ENCODE assay signal across 17 cellular contexts in genomic region chr22:25061134-25061533, GRCh38.
DNase-seq lines count a peak whose midpoint lies in the region; ATAC-seq and TF ChIP-seq lines count a peak whose summit lies in the region.
"Had no signal": no experiment of that assay in that cellular context is flagged by ENCODE, and none has a peak within 500 bp of the region (broad histone marks: within the 10 kb centered on the region; RNA-seq: fewer than 3 reads in every experiment).

No MANE protein-coding gene starts in this region.

- ATAC-seq in effector memory CD8-positive, alpha-beta T cell (replicated peaks) = no peak
- no peak for ATAC-seq in thoracic aorta (ENCODE audit: insufficient number of reproducible peaks, low FRiP score, low read depth)
- ATAC-seq: lower lobe of right lung had no signal

- POLR2A ChIA-PET in activated CD4-positive, alpha-beta memory T cell treated with anti-CD3 and anti-CD28 coated beads for 36 hours (lab: Charles Lee) = interaction anchor here (1.3 kb wide), 1 partner anchor 52 kb away, joined by 3 read pairs; no protein-coding TSS in a partner anchor

- no peaks in the 10 kb centered on the region for H3K36me3 ChIP-seq in thoracic aorta
- peaks cover 0 to 5% (median 4%) of the 10 kb centered on the region in 4 donors for H3K36me3 ChIP-seq in stomach
- H3K36me3 ChIP-seq: lower lobe of right lung, prostate gland, vagina had no signal

- CTCF ChIA-PET in activated naive CD4-positive, alpha-beta T cell treated with anti-CD3 and anti-CD28 coated beads for 36 hours (lab: Charles Lee) = interaction anchor here (1.1 to 2.7 kb wide), 9 partner anchors 8 to 140 kb away, joined by 3 to 12 read pairs (median 5); no protein-coding TSS in a partner anchor
- CTCF ChIA-PET in activated CD4-positive, alpha-beta memory T cell treated with anti-CD3 and anti-CD28 coated beads for 36 hours (lab: Charles Lee) = interaction anchor here (0.6 to 5.9 kb wide), 12 partner anchors 8 to 259 kb away, joined by 3 to 48 read pairs (median 10); partner anchors contain the start of gene KIAA1671

- H3K4me3 Mint-ChIP-seq in activated naive CD4-positive, alpha-beta T cell treated with anti-CD3 and anti-CD28 coated beads for 36 hours = peak overlapping the region; percentile 41
- no peak overlapping the region for H3K4me3 Mint-ChIP-seq in activated CD4-positive, alpha-beta memory T cell treated with anti-CD3 and anti-CD28 coated beads for 36 hours
- H3K4me3 Mint-ChIP-seq in effector memory CD8-positive, alpha-beta T cell = peak overlapping the region in 1 of 2 donors; percentile 83
- H3K4me3 Mint-ChIP-seq: naive B cell; stimulated activated memory B cell treated with anti-CD40 and anti-IgM and Interleukin-4, amounts not matched to agents 10 μg/mL and 1 μg/mL and 100 μg/mL, for 72 hours had no signal

- intact Hi-C loops in activated naive CD4-positive, alpha-beta T cell treated with anti-CD3 and anti-CD28 coated beads for 36 hours (cut with micrococcal nuclease) = loop anchor here (10.0 kb wide), 3 partner anchors 504 to 786 kb away; partner anchors contain the start of genes GRK3 and SPECC1L
- intact Hi-C loops in activated CD4-positive, alpha-beta memory T cell treated with anti-CD3 and anti-CD28 coated beads for 36 hours (cut with micrococcal nuclease) = loop anchor here (5.0 kb wide), 2 partner anchors 111 to 676 kb away; no protein-coding TSS in a partner anchor
- intact Hi-C loops in stomach (cut with DNase I; ENCODE audit: low total_unique reads) = no loop called here

- no peaks in the 10 kb centered on the region for H3K27me3 Mint-ChIP-seq in activated naive CD4-positive, alpha-beta T cell treated with anti-CD3 and anti-CD28 coated beads for 36 hours (ENCODE audit: low read depth)
- peaks cover 3% of the 10 kb centered on the region for H3K27me3 Mint-ChIP-seq in activated CD4-positive, alpha-beta memory T cell treated with anti-CD3 and anti-CD28 coated beads for 36 hours
- H3K27me3 Mint-ChIP-seq in effector memory CD8-positive, alpha-beta T cell = no peaks in the 10 kb centered on the region

- H3K4me1 Mint-ChIP-seq in activated naive CD4-positive, alpha-beta T cell treated with anti-CD3 and anti-CD28 coated beads for 36 hours (ENCODE audit: low read depth) = peaks cover 69% of the 10 kb centered on the region
- H3K4me1 Mint-ChIP-seq in activated CD4-positive, alpha-beta memory T cell treated with anti-CD3 and anti-CD28 coated beads for 36 hours (ENCODE audit: low read depth) = peaks cover 50% of the 10 kb centered on the region
- peaks cover 35 to 47% of the 10 kb centered on the region in 2 donors for H3K4me1 Mint-ChIP-seq in effector memory CD8-positive, alpha-beta T cell (ENCODE audit: low read depth in 2 of 2)
- H3K4me1 Mint-ChIP-seq: stimulated activated memory B cell treated with anti-CD40 and anti-IgM and Interleukin-4, amounts not matched to agents 10 μg/mL and 1 μg/mL and 100 μg/mL, for 72 hours had no signal

- no peaks in the 10 kb centered on the region for H3K9me3 ChIP-seq in thoracic aorta
- H3K9me3 ChIP-seq in stomach = no peaks in the 10 kb centered on the region
- H3K9me3 ChIP-seq: lower lobe of right lung, prostate gland, vagina had no signal

- H3K9me3 Mint-ChIP-seq in activated naive CD4-positive, alpha-beta T cell treated with anti-CD3 and anti-CD28 coated beads for 36 hours = no peaks in the 10 kb centered on the region
- H3K9me3 Mint-ChIP-seq in activated CD4-positive, alpha-beta memory T cell treated with anti-CD3 and anti-CD28 coated beads for 36 hours = no peaks in the 10 kb centered on the region
- H3K9me3 Mint-ChIP-seq in effector memory CD8-positive, alpha-beta T cell = no peaks in the 10 kb centered on the region
- H3K9me3 Mint-ChIP-seq: stimulated activated memory B cell treated with anti-CD40 and anti-IgM and Interleukin-4, amounts not matched to agents 10 μg/mL and 1 μg/mL and 100 μg/mL, for 72 hours had no signal

- no peak for TF ChIP-seq POLR2A in stomach (IDR thresholded peaks at IDR 0.05)

- no peaks in the 10 kb centered on the region for H3K36me3 Mint-ChIP-seq in activated naive CD4-positive, alpha-beta T cell treated with anti-CD3 and anti-CD28 coated beads for 36 hours (ENCODE audit: low read depth)
- no peaks in the 10 kb centered on the region for H3K36me3 Mint-ChIP-seq in activated CD4-positive, alpha-beta memory T cell treated with anti-CD3 and anti-CD28 coated beads for 36 hours
- H3K36me3 Mint-ChIP-seq in effector memory CD8-positive, alpha-beta T cell (ENCODE audit: insufficient read depth) = no peaks in the 10 kb centered on the region
- H3K36me3 Mint-ChIP-seq: naive B cell; stimulated activated memory B cell treated with anti-CD40 and anti-IgM and Interleukin-4, amounts not matched to agents 10 μg/mL and 1 μg/mL and 100 μg/mL, for 72 hours had no signal

- no peak for TF ChIP-seq CTCF in thoracic aorta (IDR thresholded peaks at IDR 0.05)
- TF ChIP-seq CTCF in stomach (IDR thresholded peaks at IDR 0.05) = no peak

- H3K27ac ChIP-seq in thoracic aorta (peak overlapping the region; percentile 28 to 36), stomach (no peak overlapping the region)
- H3K27ac ChIP-seq: lower lobe of right lung, prostate gland, vagina had no signal

- no peak for DNase-seq in activated naive CD4-positive, alpha-beta T cell treated with anti-CD3 and anti-CD28 coated beads for 36 hours
- DNase-seq in activated naive CD4-positive, alpha-beta T cell treated with Interleukin-2 at 50 U/mL for 16 hours = no peak
- DNase-seq in activated CD4-positive, alpha-beta memory T cell treated with anti-CD3 and anti-CD28 coated beads for 36 hours = no peak
- DNase-seq in effector memory CD8-positive, alpha-beta T cell = no peak
- DNase-seq in thoracic aorta (ENCODE audit: low spot score) (no peak), germinal center (ENCODE audit: low spot score) (no peak), islet precursor cell (no peak), stomach (no peak)
- DNase-seq: GOT3, lower lobe of right lung, naive B cell, NCI-H1436, Right ventricle myocardium superior had no signal

- TF ChIP-seq EP300 in stomach (IDR thresholded peaks at IDR 0.05) = no peak

- H3K4me1 ChIP-seq in thoracic aorta (ENCODE audit: control insufficient read depth in 1 of 2, low read depth in 2 of 2) (peaks cover 0 to 34% of the 10 kb centered on the region in 2 donors), stomach (peaks cover 0 to 4% (median 0%) of the 10 kb centered on the region in 4 donors)
- H3K4me1 ChIP-seq: lower lobe of right lung, prostate gland had no signal

- peak overlapping the region; percentile 17 for H3K4me3 ChIP-seq in thoracic aorta
- no peak overlapping the region for H3K4me3 ChIP-seq in stomach
- H3K4me3 ChIP-seq: coronary artery, lower lobe of right lung, prostate gland, vagina had no signal

- peak overlapping the region; percentile 88 for H3K27ac Mint-ChIP-seq in activated naive CD4-positive, alpha-beta T cell treated with anti-CD3 and anti-CD28 coated beads for 36 hours
- peak overlapping the region; percentile 78 for H3K27ac Mint-ChIP-seq in activated CD4-positive, alpha-beta memory T cell treated with anti-CD3 and anti-CD28 coated beads for 36 hours
- H3K27ac Mint-ChIP-seq in effector memory CD8-positive, alpha-beta T cell = peak overlapping the region; percentile 65 to 99
- H3K27ac Mint-ChIP-seq: stimulated activated memory B cell treated with anti-CD40 and anti-IgM and Interleukin-4, amounts not matched to agents 10 μg/mL and 1 μg/mL and 100 μg/mL, for 72 hours had no signal

- 90 to 97% (median 93%) methylated on average over 5 of the region's 5 CpGs for whole genome bisulfite sequencing in stomach, 5 donors

- H3K27me3 ChIP-seq in thoracic aorta (replicated peaks; ENCODE audit: insufficient read depth) (no peaks in the 10 kb centered on the region), stomach (no peaks in the 10 kb centered on the region)
- H3K27me3 ChIP-seq: vagina had no signal

Comparison
In these comparisons a context has a peak if more than half of its experiments do, and no peak if none do; other contexts are left out.
1. H3K27ac ChIP-seq: peak in thoracic aorta (2 of 2); none in stomach (0 of 5).
2. Peak in every context shown above with its lines, with median percentiles within 50 percentile points of each other: H3K27ac Mint-ChIP-seq.